In genomic region chr16:89437251-89437987, GRCh38 we compare ENCODE assay signal across 17 cellular contexts. TPM values are rescaled to one million over a fixed set of nuclear protein-coding genes. Genes with fewer than 3 reads are reported as not detected.
DNase-seq lines count a peak whose midpoint lies in the region; ATAC-seq lines count a peak whose summit lies in the region.
"Had no signal": no experiment of that assay in that cellular context is flagged by ENCODE, and none has a peak within 500 bp of the region (broad histone marks: within the 10 kb centered on the region; RNA-seq: fewer than 3 reads in every experiment).

No MANE protein-coding gene starts in this region.

- H3K4me1 ChIP-seq in trophoblast cell (ENCODE audit: control insufficient read depth in 1 of 2, insufficient read depth in 2 of 2, low read length in 2 of 2), result peaks cover 2 to 8% of the 10 kb centered on the region in 2 experiments

- no peak overlapping the region for H3K4me2 ChIP-seq in trophoblast cell (ENCODE audit: low read length)
- H3K4me2 ChIP-seq: smooth muscle cell had no signal

- peaks cover 79% of the 10 kb centered on the region for H3K4me1 Mint-ChIP-seq in activated CD8-positive, alpha-beta memory T cell treated with anti-CD3 and anti-CD28 coated beads, Interleukin-2, amount 10 ng/mL, durations not matched to agents 7 days and 5 days
- H3K4me1 Mint-ChIP-seq in effector memory CD8-positive, alpha-beta T cell (ENCODE audit: low read depth in 2 of 2), result peaks cover 63 to 66% of the 10 kb centered on the region in 2 donors

- no peak overlapping the region for H2BK120ac ChIP-seq in trophoblast cell (ENCODE audit: insufficient read depth, low read length, poor library complexity)

- peak overlapping the region; percentile 21 for H3K27ac Mint-ChIP-seq in activated CD8-positive, alpha-beta memory T cell treated with anti-CD3 and anti-CD28 coated beads, Interleukin-2, amount 10 ng/mL, durations not matched to agents 7 days and 5 days
- peak overlapping the region; percentile 52 to 90 for H3K27ac Mint-ChIP-seq in effector memory CD8-positive, alpha-beta T cell
- H3K27ac Mint-ChIP-seq: stimulated activated memory B cell treated with anti-CD40 and anti-IgM and Interleukin-4, amounts not matched to agents 10 μg/mL and 1 μg/mL and 100 μg/mL, for 72 hours had no signal

- no peak for ATAC-seq in activated CD8-positive, alpha-beta memory T cell treated with anti-CD3 and anti-CD28 coated beads, Interleukin-2, amount 10 ng/mL, durations not matched to agents 7 days and 5 days
- ATAC-seq in effector memory CD8-positive, alpha-beta T cell (replicated peaks), result no peak
- ATAC-seq in GM18511 (IDR thresholded peaks at IDR 0.05; ENCODE audit: unreplicated experiment), result no peak
- ATAC-seq: heart right ventricle; K562; stimulated activated memory B cell treated with anti-CD40 and anti-IgM and Interleukin-4, amounts not matched to agents 10 μg/mL and 1 μg/mL and 100 μg/mL, for 72 hours had no signal

- H3K23ac ChIP-seq in trophoblast cell (ENCODE audit: low read length), result no peak overlapping the region

- DNase-seq in activated CD8-positive, alpha-beta memory T cell treated with anti-CD3 and anti-CD28 coated beads, Interleukin-2, amount 10 ng/mL, durations not matched to agents 7 days and 5 days, result no peak
- DNase-seq in activated CD8-positive, alpha-beta memory T cell treated with anti-CD3 and anti-CD28 coated beads, Interleukin-2, amount 50 U/mL, for 4 hours, result no peak
- DNase-seq in OCI-M1 (lab: John Stamatoyannopoulos, UW) (peak; percentile 15), trophoblast cell (no peak), hepatic stellate cell (ENCODE audit: low spot score) (no peak), NOMO-1 treated with dmso at 0.1 percent for 144 hours (lab: John Stamatoyannopoulos, UW; ENCODE audit: unreplicated experiment) (no peak)
- no peak for DNase-seq in effector memory CD8-positive, alpha-beta T cell
- DNase-seq: ACHN, heart right ventricle, kidney, NCI-H2171 had no signal

- no peak overlapping the region for H3K9ac ChIP-seq in trophoblast cell (ENCODE audit: low read length)

- H2AFZ ChIP-seq in trophoblast cell (ENCODE audit: insufficient read depth, low read length, poor library complexity), result no peak overlapping the region

- H3K14ac ChIP-seq in trophoblast cell (ENCODE audit: low read length), result no peak overlapping the region

- H3K4me3 ChIP-seq in trophoblast cell (ENCODE audit: low read depth, low read length), result no peak overlapping the region
- H3K4me3 ChIP-seq: heart right ventricle, K562, smooth muscle cell, vagina had no signal

- H2AK5ac ChIP-seq in trophoblast cell (ENCODE audit: low read length), result no peak overlapping the region

- H3K9me3 ChIP-seq in trophoblast cell (ENCODE audit: insufficient read depth, low read depth, low read length), result no peaks in the 10 kb centered on the region
- H3K9me3 ChIP-seq: heart right ventricle, vagina had no signal

- H3K27me3 ChIP-seq in trophoblast cell (ENCODE audit: insufficient read depth, low read length), result no peaks in the 10 kb centered on the region
- H3K27me3 ChIP-seq: heart right ventricle, vagina had no signal

- H3K79me2 ChIP-seq in trophoblast cell (ENCODE audit: control insufficient read depth, insufficient read depth, low read length, poor library complexity), result peaks cover 48% of the 10 kb centered on the region

- no peak overlapping the region for H2BK12ac ChIP-seq in trophoblast cell (ENCODE audit: low read length)

- no peaks in the 10 kb centered on the region for H3K9me3 Mint-ChIP-seq in activated CD8-positive, alpha-beta memory T cell treated with anti-CD3 and anti-CD28 coated beads, Interleukin-2, amount 10 ng/mL, durations not matched to agents 7 days and 5 days (ENCODE audit: low read depth)
- H3K9me3 Mint-ChIP-seq in effector memory CD8-positive, alpha-beta T cell, result no peaks in the 10 kb centered on the region
- H3K9me3 Mint-ChIP-seq: activated T-helper 1 cell treated with anti-CD3 and anti-CD28 coated beads, Interleukin-12 subunit alpha, Interleukin-12 subunit beta, Interleukin-2, Interleukin-4 antibody, amounts not matched to agents 30 ng/mL and 10 ng/mL and 1 ng/mL, durations not matched to agents 14 hours and 24 hours and 36 hours had no signal

- H4K12ac ChIP-seq in trophoblast cell (ENCODE audit: low read depth, low read length), result no peak overlapping the region

- peaks cover 3 to 4% of the 10 kb centered on the region in 2 experiments for H3K36me3 ChIP-seq in trophoblast cell (ENCODE audit: control insufficient read depth in 1 of 2, insufficient read depth in 2 of 2, low read length in 2 of 2)
- H3K36me3 ChIP-seq: heart right ventricle, vagina had no signal

- H3K18ac ChIP-seq in trophoblast cell (ENCODE audit: low read length), result no peak overlapping the region

- H3K36me3 Mint-ChIP-seq in activated CD8-positive, alpha-beta memory T cell treated with anti-CD3 and anti-CD28 coated beads, Interleukin-2, amount 10 ng/mL, durations not matched to agents 7 days and 5 days, result peaks cover 24% of the 10 kb centered on the region
- H3K36me3 Mint-ChIP-seq in effector memory CD8-positive, alpha-beta T cell (ENCODE audit: insufficient read depth), result peaks cover 49% of the 10 kb centered on the region

- H4K8ac ChIP-seq in trophoblast cell (ENCODE audit: low read depth, low read length), result no peak overlapping the region

- H3K27ac ChIP-seq in trophoblast cell (ENCODE audit: low read depth, low read length), result no peak overlapping the region
- H3K27ac ChIP-seq: vagina had no signal

- H4K91ac ChIP-seq in trophoblast cell (ENCODE audit: low read depth, low read length), result no peak overlapping the region

- H2BK5ac ChIP-seq in trophoblast cell (ENCODE audit: low read depth, low read length, poor library complexity), result no peak overlapping the region

- H3K27me3 Mint-ChIP-seq in activated CD8-positive, alpha-beta memory T cell treated with anti-CD3 and anti-CD28 coated beads, Interleukin-2, amount 10 ng/mL, durations not matched to agents 7 days and 5 days, result no peaks in the 10 kb centered on the region
- no peaks in the 10 kb centered on the region for H3K27me3 Mint-ChIP-seq in effector memory CD8-positive, alpha-beta T cell
- H3K27me3 Mint-ChIP-seq: stimulated activated memory B cell treated with anti-CD40 and anti-IgM and Interleukin-4, amounts not matched to agents 10 μg/mL and 1 μg/mL and 100 μg/mL, for 72 hours had no signal

- no peak overlapping the region for H3K4me3 Mint-ChIP-seq in activated CD8-positive, alpha-beta memory T cell treated with anti-CD3 and anti-CD28 coated beads, Interleukin-2, amount 10 ng/mL, durations not matched to agents 7 days and 5 days
- peak overlapping the region; percentile 24 to 60 for H3K4me3 Mint-ChIP-seq in effector memory CD8-positive, alpha-beta T cell
- H3K4me3 Mint-ChIP-seq: activated T-helper 1 cell treated with anti-CD3 and anti-CD28 coated beads, Interleukin-12 subunit alpha, Interleukin-12 subunit beta, Interleukin-2, Interleukin-4 antibody, amounts not matched to agents 30 ng/mL and 10 ng/mL and 1 ng/mL, durations not matched to agents 14 hours and 24 hours and 36 hours; stimulated activated memory B cell treated with anti-CD40 and anti-IgM and Interleukin-4, amounts not matched to agents 10 μg/mL and 1 μg/mL and 100 μg/mL, for 72 hours had no signal

- no CpG with 5 or more reads among the region's 8 CpGs for WGBS in trophoblast cell (ENCODE audit: extremely low coverage, insufficient coverage, insufficient read length)

- peaks cover under 1% of the 10 kb centered on the region for H3K79me1 ChIP-seq in trophoblast cell (ENCODE audit: low read length)

- H3K4ac ChIP-seq in trophoblast cell (ENCODE audit: low read depth, low read length), result peak overlapping the region; percentile 98

- CTCF ChIA-PET in activated CD8-positive, alpha-beta memory T cell treated with anti-CD3 and anti-CD28 coated beads, Interleukin-2, amount 10 ng/mL, durations not matched to agents 7 days and 5 days (lab: Charles Lee), result no interaction called here

RNA-seq across cellular contexts. Expression of gene ANKRD11, which starts 52.9 kb away (rescaled TPM):
- 100 to 1,000 TPM; 184 to 235 TPM for total RNA-seq in activated CD8-positive, alpha-beta memory T cell treated with anti-CD3 and anti-CD28 coated beads, Interleukin-2, amount 10 ng/mL, durations not matched to agents 7 days and 5 days
- 101 and 102 TPM in 2 replicates for polyA plus RNA-seq in trophoblast cell (2013)
